ENCODE assay signal across 17 cellular contexts in the genomic region with DNA sequence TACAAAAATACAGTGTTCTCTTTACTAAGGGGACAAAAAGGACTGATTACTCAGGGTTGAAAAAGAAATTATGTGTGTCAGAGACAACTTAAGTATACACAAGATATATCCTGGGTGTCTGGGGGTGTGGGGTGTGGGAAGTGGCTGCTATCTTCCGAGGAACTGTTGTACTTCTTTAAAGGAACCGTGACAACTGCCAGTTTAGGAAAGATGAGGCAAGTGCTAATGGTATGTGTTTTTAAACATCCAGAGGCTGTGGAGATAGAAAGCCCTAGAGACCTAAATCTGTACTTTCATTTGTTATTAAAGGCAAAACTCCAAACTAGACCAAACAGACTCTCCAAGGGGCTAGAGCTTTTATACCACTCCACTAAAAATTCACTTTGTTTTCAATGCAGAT.
DNase-seq lines count a peak whose midpoint lies in the region; ATAC-seq and TF ChIP-seq lines count a peak whose summit lies in the region.
"Had no signal": no experiment of that assay in that cellular context is flagged by ENCODE, and none has a peak within 500 bp of the region (broad histone marks: within the 10 kb centered on the region; RNA-seq: fewer than 3 reads in every experiment).

No MANE protein-coding gene starts in this region.

- H3K79me2 ChIP-seq in mammary epithelial cell (ENCODE audit: insufficient read depth, low read length) (no peaks in the 10 kb centered on the region), hepatocyte (no peaks in the 10 kb centered on the region)

- intact Hi-C loops in MCF 10A (cut with micrococcal nuclease) (no loop called here), mammary epithelial cell (cut with micrococcal nuclease) (no loop called here)

- no peaks in the 10 kb centered on the region for H3K9me2 ChIP-seq in hepatocyte (replicated peaks; ENCODE audit: insufficient read depth)

- dilution Hi-C loops in mammary epithelial cell (cut with HindIII; ENCODE audit: low sequenced_read_pairs): no loop called here

- in situ Hi-C loops in mammary epithelial cell (cut with MboI; ENCODE audit: low sequenced_read_pairs in 2 of 2): no loop called here

- POLR2A ChIA-PET in MCF 10A (lab: Yijun Ruan, JAX): no interaction called here

- H3K27me3 ChIP-seq in mammary epithelial cell (ENCODE audit: insufficient read depth, low read length): no peaks in the 10 kb centered on the region
- no peaks in the 10 kb centered on the region for H3K27me3 ChIP-seq in hepatocyte
- no peaks in the 10 kb centered on the region for H3K27me3 ChIP-seq in thoracic aorta (replicated peaks; ENCODE audit: insufficient read depth)
- no peaks in the 10 kb centered on the region for H3K27me3 ChIP-seq in H7 (ENCODE audit: control insufficient read depth, insufficient read depth, low read length)
- H3K27me3 ChIP-seq: upper lobe of right lung had no signal

- H3K36me3 ChIP-seq in mammary epithelial cell (ENCODE audit: insufficient read depth, low read length) (no peaks in the 10 kb centered on the region), hepatocyte (replicated peaks; ENCODE audit: insufficient read depth, low read depth) (no peaks in the 10 kb centered on the region), thoracic aorta (no peaks in the 10 kb centered on the region), H7 (replicated peaks; ENCODE audit: control insufficient read depth, insufficient read depth, low read length) (no peaks in the 10 kb centered on the region)
- H3K36me3 ChIP-seq: upper lobe of right lung had no signal

- ATAC-seq in thoracic aorta (ENCODE audit: insufficient number of reproducible peaks, low FRiP score, low read depth): no peak
- ATAC-seq: activated T-helper 17 cell treated with anti-CD3 and anti-CD28 coated beads, Interleukin-2, amount 50 U/mL, for 72 hours; effector memory CD8-positive, alpha-beta T cell; stimulated activated naive B cell treated with anti-CD40 and anti-IgM and Interleukin-4, amounts not matched to agents 10 μg/mL and 1 μg/mL and 100 μg/mL, for 72 hours; upper lobe of right lung had no signal

- DNase-seq in MCF 10A (ENCODE audit: unreplicated experiment): peak; percentile 33
- DNase-seq in mammary epithelial cell: no peak
- peak; percentile 78 to 80 for DNase-seq in cardiac fibroblast (ENCODE audit: low read depth in 2 of 2)
- DNase-seq in hepatocyte (ENCODE audit: low spot score): no peak
- no peak for DNase-seq in thoracic aorta (ENCODE audit: low spot score)
- DNase-seq in SK-N-DZ (ENCODE audit: low spot score): no peak
- no peak for DNase-seq in DMS 273 treated with DMSO at 0.1 percent for 48 hours (lab: John Stamatoyannopoulos, UW)
- DNase-seq in H7: no peak
- DNase-seq: 8988T; activated CD4-positive, alpha-beta memory T cell treated with anti-CD3 and anti-CD28 coated beads, Interleukin-2, amount 10 ng/mL, durations not matched to agents 7 days and 5 days; effector memory CD8-positive, alpha-beta T cell; NCI-H1092 treated with DMSO at 0.1 percent for 48 hours; NCI-H2227 treated with DMSO at 0.1 percent for 48 hours; stimulated activated naive B cell treated with anti-CD40 and anti-IgM and Interleukin-4, amounts not matched to agents 10 μg/mL and 1 μg/mL and 100 μg/mL, for 72 hours; upper lobe of right lung had no signal

- H3K4me3 ChIP-seq in mammary epithelial cell (replicated peaks in 1 of 3; ENCODE audit: insufficient read depth in 1 of 3, low read depth in 2 of 3, low read length in 3 of 3) (no peak overlapping the region), cardiac fibroblast (replicated peaks in 1 of 2; ENCODE audit: low read depth in 2 of 2, low read length in 2 of 2) (no peak overlapping the region), hepatocyte (no peak overlapping the region), thoracic aorta (peak overlapping the region; percentile 32), H7 (ENCODE audit: insufficient read depth, low read depth, low read length) (no peak overlapping the region)
- H3K4me3 ChIP-seq: upper lobe of right lung had no signal

- H3K4me1 Mint-ChIP-seq in MCF 10A (ENCODE audit: insufficient read depth, unreplicated experiment): peaks cover 8% of the 10 kb centered on the region
- H3K4me1 Mint-ChIP-seq: activated T-helper 17 cell treated with anti-CD3 and anti-CD28 coated beads, Interleukin-2, amount 50 U/mL, for 72 hours; IgD-negative memory B cell; stimulated activated naive B cell treated with anti-CD40 and anti-IgM and Interleukin-4, amounts not matched to agents 10 μg/mL and 1 μg/mL and 100 μg/mL, for 72 hours had no signal

- CTCF ChIA-PET in MCF 10A (lab: Yijun Ruan, JAX): no interaction called here
- CTCF ChIA-PET in mammary epithelial cell (lab: Charles Lee; ENCODE audit: low non-redundant PET): no interaction called here

- no peaks in the 10 kb centered on the region for H4K20me1 ChIP-seq in mammary epithelial cell (ENCODE audit: insufficient read depth, low read length)
- no peaks in the 10 kb centered on the region for H4K20me1 ChIP-seq in hepatocyte (ENCODE audit: insufficient read depth, poor library complexity, severe bottlenecking)

- no peak overlapping the region for H3K4me3 Mint-ChIP-seq in MCF 10A (ENCODE audit: unreplicated experiment)
- H3K4me3 Mint-ChIP-seq: activated CD4-positive, alpha-beta memory T cell treated with anti-CD3 and anti-CD28 coated beads, Interleukin-2, amount 10 ng/mL, durations not matched to agents 7 days and 5 days; activated T-helper 17 cell treated with anti-CD3 and anti-CD28 coated beads, Interleukin-2, amount 50 U/mL, for 72 hours; effector memory CD8-positive, alpha-beta T cell; IgD-negative memory B cell; stimulated activated naive B cell treated with anti-CD40 and anti-IgM and Interleukin-4, amounts not matched to agents 10 μg/mL and 1 μg/mL and 100 μg/mL, for 72 hours had no signal

- no peak overlapping the region for H3K4me2 ChIP-seq in mammary epithelial cell (ENCODE audit: insufficient read depth, low read depth, low read length)
- peak overlapping the region; percentile 52 for H3K4me2 ChIP-seq in hepatocyte

- H3K4me1 ChIP-seq in mammary epithelial cell (ENCODE audit: insufficient read depth, low read length): peaks cover 28% of the 10 kb centered on the region
- H3K4me1 ChIP-seq in hepatocyte (ENCODE audit: insufficient read depth): peaks cover 17% of the 10 kb centered on the region
- peaks cover 18 to 31% of the 10 kb centered on the region in 2 donors for H3K4me1 ChIP-seq in thoracic aorta (ENCODE audit: control insufficient read depth in 1 of 2, low read depth in 2 of 2)
- H3K4me1 ChIP-seq: upper lobe of right lung had no signal

- peaks cover 16% of the 10 kb centered on the region for H3K9me3 Mint-ChIP-seq in MCF 10A (ENCODE audit: unreplicated experiment)
- H3K9me3 Mint-ChIP-seq: activated CD4-positive, alpha-beta memory T cell treated with anti-CD3 and anti-CD28 coated beads, Interleukin-2, amount 10 ng/mL, durations not matched to agents 7 days and 5 days; activated T-helper 17 cell treated with anti-CD3 and anti-CD28 coated beads, Interleukin-2, amount 50 U/mL, for 72 hours had no signal

- no peak overlapping the region for H3K27ac Mint-ChIP-seq in MCF 10A (ENCODE audit: low read depth, unreplicated experiment)
- H3K27ac Mint-ChIP-seq: activated CD4-positive, alpha-beta memory T cell treated with anti-CD3 and anti-CD28 coated beads, Interleukin-2, amount 10 ng/mL, durations not matched to agents 7 days and 5 days; activated T-helper 17 cell treated with anti-CD3 and anti-CD28 coated beads, Interleukin-2, amount 50 U/mL, for 72 hours; effector memory CD8-positive, alpha-beta T cell; IgD-negative memory B cell; stimulated activated naive B cell treated with anti-CD40 and anti-IgM and Interleukin-4, amounts not matched to agents 10 μg/mL and 1 μg/mL and 100 μg/mL, for 72 hours had no signal

- H3K9ac ChIP-seq in mammary epithelial cell (ENCODE audit: insufficient read depth, low read length): no peak overlapping the region

- 90% methylated on average over 2 of the region's 2 CpGs for WGBS in mammary epithelial cell (ENCODE audit: low coverage, missing lambda C conversion rate)
- WGBS in hepatocyte (ENCODE audit: low lambda C conversion rate, missing lambda C conversion rate): 3% methylated on average over 2 of the region's 2 CpGs

- no peaks in the 10 kb centered on the region for H3K36me3 Mint-ChIP-seq in MCF 10A (ENCODE audit: insufficient read depth, unreplicated experiment)
- H3K36me3 Mint-ChIP-seq: IgD-negative memory B cell; stimulated activated naive B cell treated with anti-CD40 and anti-IgM and Interleukin-4, amounts not matched to agents 10 μg/mL and 1 μg/mL and 100 μg/mL, for 72 hours had no signal

- BruUV-seq in MCF 10A (replicated peaks; lab: Mats Ljungman, UMichigan) (no TSS peak), mammary epithelial cell (replicated peaks; lab: Mats Ljungman, UMichigan) (no TSS peak)

- TF ChIP-seq CTCF in MCF 10A (IDR thresholded peaks at IDR 0.05; ENCODE audit: unreplicated experiment) (no peak), mammary epithelial cell (conservative IDR thresholded peaks at IDR 0.05 in 1 of 2, IDR thresholded peaks at IDR 0.05 in 1 of 2; ENCODE audit: extremely low read depth in 1 of 2, insufficient read depth in 1 of 2, low read depth in 1 of 2, low read length in 2 of 2) (no peak), cardiac fibroblast (IDR thresholded peaks at IDR 0.05; ENCODE audit: low read depth, low read length) (no peak), hepatocyte (IDR thresholded peaks at IDR 0.05; ENCODE audit: poor library complexity) (no peak), thoracic aorta (IDR thresholded peaks at IDR 0.05) (no peak)

- H3K9me3 ChIP-seq in mammary epithelial cell (replicated peaks; ENCODE audit: insufficient read depth, low read length): no peaks in the 10 kb centered on the region
- H3K9me3 ChIP-seq in hepatocyte (ENCODE audit: low read depth): no peaks in the 10 kb centered on the region
- no peaks in the 10 kb centered on the region for H3K9me3 ChIP-seq in thoracic aorta
- H3K9me3 ChIP-seq: upper lobe of right lung had no signal

- H2AFZ ChIP-seq in mammary epithelial cell (ENCODE audit: low read depth, low read length) (no peak overlapping the region), hepatocyte (no peak overlapping the region)

- H3K27ac ChIP-seq in mammary epithelial cell (ENCODE audit: insufficient read depth, low read depth, low read length) (no peak overlapping the region), hepatocyte (no peak overlapping the region), thoracic aorta (peak overlapping the region; percentile 55 to 63)
- H3K27ac ChIP-seq: upper lobe of right lung had no signal

- no peaks in the 10 kb centered on the region for H3K27me3 Mint-ChIP-seq in MCF 10A (ENCODE audit: insufficient read depth, unreplicated experiment)

Comparison
In these comparisons a context has a peak if more than half of its experiments do, and no peak if none do; other contexts are left out.
1. DNase-seq: peak in MCF 10A (single experiment) and cardiac fibroblast (2 of 2); none in mammary epithelial cell (single experiment), hepatocyte (single experiment), thoracic aorta (single experiment), SK-N-DZ (single experiment), DMS 273 treated with DMSO at 0.1 percent for 48 hours (single experiment) and H7 (single experiment).
2. H3K27ac ChIP-seq: peak in thoracic aorta (2 of 2); none in mammary epithelial cell (single experiment) and hepatocyte (single experiment).